In genomic region chr15:98315951-98316350, GRCh38 we compare ENCODE assay signal across 27 cellular contexts.
"Had no signal": no experiment of that assay in that cellular context is flagged by ENCODE, and none has a peak within 500 bp of the region (broad histone marks: within the 10 kb centered on the region; RNA-seq: fewer than 3 reads in every experiment).

No MANE protein-coding gene starts in this region.

- H3K36me3 ChIP-seq: neutrophil, pancreas, prostate gland, right lobe of liver, sigmoid colon, stomach, thoracic aorta, thyroid gland, tibial nerve, upper lobe of left lung, vagina had no signal

- ATAC-seq: natural killer cell; pancreas; right cardiac atrium; right lobe of liver; stimulated activated effector memory CD8-positive, alpha-beta T cell treated with anti-CD3 and anti-CD28 coated beads, Interleukin-12 subunit alpha, Interleukin-12 subunit beta, amount 100 ng/mL, for 72 hours; stimulated activated naive B cell treated with anti-CD40 and anti-IgM and Interleukin-4, amounts not matched to agents 10 μg/mL and 1 μg/mL and 100 μg/mL, for 72 hours had no signal

- H3K4me3 Mint-ChIP-seq: natural killer cell; nephron progenitor cell; neural crest cell; stimulated activated effector memory CD8-positive, alpha-beta T cell treated with anti-CD3 and anti-CD28 coated beads, Interleukin-12 subunit alpha, Interleukin-12 subunit beta, amount 100 ng/mL, for 72 hours; stimulated activated naive B cell treated with anti-CD40 and anti-IgM and Interleukin-4, amounts not matched to agents 10 μg/mL and 1 μg/mL and 100 μg/mL, for 72 hours; stimulated activated naive CD8-positive, alpha-beta T cell treated with anti-CD3 and anti-CD28 coated beads, Interleukin-15, Interleukin-2, amounts not matched to agents 100 ng/mL and 50 ng/mL, for 24 hours had no signal

- H3K4me1 ChIP-seq: pancreas, prostate gland, right lobe of liver, thyroid gland, upper lobe of left lung, vagina had no signal

- H3K27me3 ChIP-seq: right lobe of liver, sigmoid colon, stomach, thyroid gland, tibial nerve, upper lobe of left lung, vagina had no signal

- H3K27ac ChIP-seq: neutrophil, pancreas, prostate gland, right lobe of liver, sigmoid colon, stomach, thoracic aorta, thyroid gland, tibial nerve, upper lobe of left lung, vagina had no signal

- DNase-seq: natural killer cell; nephron progenitor cell; nucleus accumbens; pancreas; right cardiac atrium; right lobe of liver; sigmoid colon; small intestine; stimulated activated CD4-positive, alpha-beta T cell treated with anti-CD3 and anti-CD28 coated beads, Interleukin-15, amount 100 ng/mL, for 24 hours; stimulated activated CD4-positive, alpha-beta T cell treated with anti-CD3 and anti-CD28 coated beads, Interleukin-2, amount 100 ng/mL, for 24 hours; stimulated activated CD4-positive, alpha-beta T cell treated with anti-CD3 and anti-CD28 coated beads, Interleukin-2, amount 100 ng/mL, for 48 hours; stimulated activated CD4-positive, alpha-beta T cell treated with anti-CD3 and anti-CD28 coated beads, Interleukin-4, amount 100 ng/mL, for 24 hours; stimulated activated naive B cell treated with anti-CD40 and anti-IgM and Interleukin-4, amounts not matched to agents 10 μg/mL and 1 μg/mL and 100 μg/mL, for 72 hours; stimulated activated naive CD4-positive, alpha-beta T cell treated with Interleukin-2 at 50 U/mL for 16 hours; stomach; thyroid gland; trophoblast cell; upper lobe of left lung had no signal

- H3K4me1 Mint-ChIP-seq: neural crest cell; stimulated activated effector memory CD8-positive, alpha-beta T cell treated with anti-CD3 and anti-CD28 coated beads, Interleukin-12 subunit alpha, Interleukin-12 subunit beta, amount 100 ng/mL, for 72 hours had no signal

- H3K27ac Mint-ChIP-seq: natural killer cell; nephron progenitor cell; stimulated activated effector memory CD8-positive, alpha-beta T cell treated with anti-CD3 and anti-CD28 coated beads, Interleukin-12 subunit alpha, Interleukin-12 subunit beta, amount 100 ng/mL, for 72 hours; stimulated activated naive B cell treated with anti-CD40 and anti-IgM and Interleukin-4, amounts not matched to agents 10 μg/mL and 1 μg/mL and 100 μg/mL, for 72 hours; stimulated activated naive CD8-positive, alpha-beta T cell treated with anti-CD3 and anti-CD28 coated beads, Interleukin-15, Interleukin-2, amounts not matched to agents 100 ng/mL and 50 ng/mL, for 24 hours had no signal

- H3K4me3 ChIP-seq: pancreas, prostate gland, right lobe of liver, sigmoid colon, stomach, thoracic aorta, thyroid gland, tibial nerve, upper lobe of left lung, vagina had no signal

- H3K9me3 ChIP-seq: neutrophil, pancreas, prostate gland, right lobe of liver, sigmoid colon, stomach, thoracic aorta, thyroid gland, upper lobe of left lung, vagina had no signal

- FAIRE-seq: pancreas, small intestine, urothelium cell line had no signal

- H3K36me3 Mint-ChIP-seq: natural killer cell; stimulated activated effector memory CD8-positive, alpha-beta T cell treated with anti-CD3 and anti-CD28 coated beads, Interleukin-12 subunit alpha, Interleukin-12 subunit beta, amount 100 ng/mL, for 72 hours; stimulated activated naive B cell treated with anti-CD40 and anti-IgM and Interleukin-4, amounts not matched to agents 10 μg/mL and 1 μg/mL and 100 μg/mL, for 72 hours had no signal

- H3K9me3 Mint-ChIP-seq: natural killer cell; stimulated activated effector memory CD8-positive, alpha-beta T cell treated with anti-CD3 and anti-CD28 coated beads, Interleukin-12 subunit alpha, Interleukin-12 subunit beta, amount 100 ng/mL, for 72 hours had no signal
